8 cellular contexts compared by ENCODE assay signal in the genomic region with DNA sequence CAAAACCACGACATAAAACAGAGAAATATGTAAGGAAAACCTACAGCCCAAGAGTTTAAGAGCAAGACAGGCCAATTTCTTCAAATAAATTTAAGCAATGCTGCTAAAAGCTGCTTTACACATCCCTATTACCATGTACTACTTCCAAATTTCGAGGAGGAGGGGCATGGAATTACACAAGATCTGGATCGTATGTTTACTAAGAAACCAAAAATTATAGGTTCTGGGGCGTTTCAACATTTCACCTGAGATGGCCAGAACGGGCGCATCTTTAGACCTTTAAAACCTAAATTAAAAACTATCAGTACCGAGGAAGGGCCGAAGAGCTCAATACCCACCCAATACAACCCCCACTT. TPM values are rescaled to one million over a fixed set of nuclear protein-coding genes. Genes with fewer than 3 reads are reported as not detected.
DNase-seq lines count a peak whose midpoint lies in the region; ATAC-seq, FAIRE-seq and TF ChIP-seq lines count a peak whose summit lies in the region.

No MANE protein-coding gene starts in this region.

- intact Hi-C loops in CD4-positive, alpha-beta T cell (cut with DNase I, micrococcal nuclease): loop anchor here (1.0 to 10.0 kb wide), 9 partner anchors 148 to 911 kb away; partner anchors contain the start of genes CCDC174 (in 2 of the 2), BTD (in 1 of the 2), CHCHD4 (in 1 of the 2) and EAF1 (in 1 of the 2)

- H3K36me3 ChIP-seq in endodermal cell (ENCODE audit: control insufficient read depth, insufficient read depth, low read length) (peaks cover 60% of the 10 kb centered on the region), neutrophil (peaks cover 27% of the 10 kb centered on the region)

- H3K9ac ChIP-seq in endodermal cell (ENCODE audit: extremely low read depth, low read length, poor library complexity, severe bottlenecking): peak overlapping the region; percentile 71

- POLR2A ChIA-PET in CD4-positive, alpha-beta T cell (lab: Charles Lee): interaction anchor here (0.8 to 2.7 kb wide), 12 partner anchors 7 to 1056 kb away, joined by 3 to 40 read pairs (median 8); partner anchors contain the start of genes CAPN7, CCDC174, LSM3 and MRPS25

- no peak for DNase-seq in CD4-positive, alpha-beta T cell
- DNase-seq in NCI-H128 (lab: John Stamatoyannopoulos, UW; ENCODE audit: unreplicated experiment) (peak; percentile 15), endodermal cell (no peak), NCI-H526 (lab: John Stamatoyannopoulos, UW) (no peak), NCI-H1417 treated with DMSO at 0.1 percent for 48 hours (lab: John Stamatoyannopoulos, UW) (no peak), GM13977 (ENCODE audit: low spot score) (no peak), GM12891 (ENCODE audit: insufficient read length, low spot score) (no peak)

- peak overlapping the region; percentile 84 for H3K27ac ChIP-seq in CD4-positive, alpha-beta T cell (ENCODE audit: low read depth, low read length)
- H3K27ac ChIP-seq in endodermal cell (ENCODE audit: low read depth, low read length): peak overlapping the region; percentile 100
- peak overlapping the region; percentile 100 for H3K27ac ChIP-seq in neutrophil

- in situ Hi-C loops in GM13977 (cut with MboI; ENCODE audit: low pct_unique_long_range_greater_than_20kb, low sequenced_read_pairs, unreplicated experiment): no loop called here

- no peak for ATAC-seq in CD4-positive, alpha-beta T cell (ENCODE audit: poor library complexity)

- peak overlapping the region; percentile 98 for H3K4me3 ChIP-seq in endodermal cell (ENCODE audit: low read length)
- H3K4me3 ChIP-seq in neutrophil (ENCODE audit: low read depth in 1 of 2, low read length in 1 of 2): peak overlapping the region; percentile 89 to 94

- WGBS in endodermal cell (ENCODE audit: insufficient coverage in 1 of 2, insufficient read length in 1 of 2), 2 experiments: 0 to 1% methylated on average over 6 to 8 of the region's 8 CpGs

- no peaks in the 10 kb centered on the region for H3K27me3 ChIP-seq in CD4-positive, alpha-beta T cell (ENCODE audit: control insufficient read depth, insufficient read depth, low read length)
- H3K27me3 ChIP-seq in endodermal cell (ENCODE audit: control insufficient read depth, insufficient read depth, low read length, poor library complexity, severe bottlenecking): no peaks in the 10 kb centered on the region
- no peaks in the 10 kb centered on the region for H3K27me3 ChIP-seq in neutrophil

- CTCF ChIA-PET in CD4-positive, alpha-beta T cell (lab: Charles Lee): no interaction called here

- H3K27me3 Mint-ChIP-seq in CD4-positive, alpha-beta T cell: no peaks in the 10 kb centered on the region
- no peaks in the 10 kb centered on the region for H3K27me3 Mint-ChIP-seq in endodermal cell (ENCODE audit: insufficient read depth)

- TF ChIP-seq CTCF in CD4-positive, alpha-beta T cell (IDR thresholded peaks at IDR 0.05): no peak
- no peak for TF ChIP-seq CTCF in endodermal cell (conservative IDR thresholded peaks at IDR 0.05)
- TF ChIP-seq CTCF in neutrophil (IDR thresholded peaks at IDR 0.05): no peak
- no peak for TF ChIP-seq CTCF in GM13977 (IDR thresholded peaks at IDR 0.05; ENCODE audit: extremely low read depth, insufficient read depth, missing control alignments)

- peaks cover 46% of the 10 kb centered on the region for H3K36me3 Mint-ChIP-seq in CD4-positive, alpha-beta T cell (ENCODE audit: low read depth)
- H3K36me3 Mint-ChIP-seq in endodermal cell (ENCODE audit: low read depth): peaks cover 37% of the 10 kb centered on the region

- FAIRE-seq in GM12891 (lab: Jason Lieb, UNC): no peak

- no peaks in the 10 kb centered on the region for H3K9me3 ChIP-seq in CD4-positive, alpha-beta T cell (ENCODE audit: control insufficient read depth, low read length)
- H3K9me3 ChIP-seq in endodermal cell (ENCODE audit: control insufficient read depth, low read length) (no peaks in the 10 kb centered on the region), neutrophil (no peaks in the 10 kb centered on the region)

- H3K4me1 ChIP-seq in endodermal cell (ENCODE audit: control insufficient read depth, insufficient read depth, low read length): peaks cover 5% of the 10 kb centered on the region
- H3K4me1 ChIP-seq in neutrophil (ENCODE audit: control insufficient read depth in 1 of 2, insufficient read depth in 1 of 2, low read depth in 1 of 2, low read length in 1 of 2): peaks cover 32 to 40% of the 10 kb centered on the region in 2 experiments

- peak overlapping the region; percentile 95 for H3K27ac Mint-ChIP-seq in CD4-positive, alpha-beta T cell
- H3K27ac Mint-ChIP-seq in endodermal cell: peak overlapping the region; percentile 94

- H3K4me1 Mint-ChIP-seq in CD4-positive, alpha-beta T cell (ENCODE audit: low read depth): peaks cover 64% of the 10 kb centered on the region
- H3K4me1 Mint-ChIP-seq in endodermal cell: peaks cover 44% of the 10 kb centered on the region

- no peaks in the 10 kb centered on the region for H3K9me3 Mint-ChIP-seq in CD4-positive, alpha-beta T cell
- no peaks in the 10 kb centered on the region for H3K9me3 Mint-ChIP-seq in endodermal cell

- peak overlapping the region; percentile 94 for H3K4me3 Mint-ChIP-seq in CD4-positive, alpha-beta T cell
- peak overlapping the region; percentile 90 for H3K4me3 Mint-ChIP-seq in endodermal cell

- TF ChIP-seq POLR2A in GM12891 (IDR thresholded peaks at IDR 0.05; ENCODE audit: low read depth, low read length): no peak

TF ChIP-seq in GM12891, 5 proteins besides CTCF, POLR2A, EP300 and RAD21:
- TF ChIP-seq PAX5 (IDR thresholded peaks at IDR 0.05; ENCODE audit: insufficient read depth, low read length, severe bottlenecking) (no peak), SPI1 (IDR thresholded peaks at IDR 0.05; ENCODE audit: low read depth, low read length) (no peak), POLR2AphosphoS5 (IDR thresholded peaks at IDR 0.05; ENCODE audit: low read depth, low read length) (no peak), POU2F2 (IDR thresholded peaks at IDR 0.05; ENCODE audit: low read depth, low read length) (no peak), TAF1 (IDR thresholded peaks at IDR 0.05; ENCODE audit: low read depth, low read length) (no peak)

RNA-seq across cellular contexts. Expression of gene NR2C2, which starts 0.7 kb away (rescaled TPM):
- 10 to 100 TPM; 37.0 to 42.1 TPM for total RNA-seq in CD4-positive, alpha-beta T cell
- total RNA-seq in endodermal cell: 10 to 100 TPM; 54.4 to 60.8 TPM
- 33.7 TPM for polyA plus RNA-seq in endodermal cell (2013, experiment 1 of 2)
- 31.7 TPM for polyA plus RNA-seq in endodermal cell (2013, experiment 2 of 2)
- polyA plus RNA-seq in GM12891 (2012; ENCODE audit: low read depth, missing spikeins): 8.7 TPM
